ENCODE assay signal across 1 cellular context in genomic region chr16:23694707-23695373, GRCh38.
TF ChIP-seq lines count a peak whose summit lies in the region.

No MANE protein-coding gene starts in this region.

TF ChIP-seq in HepG2, 621 proteins besides CTCF, POLR2A, EP300 and RAD21 (continued from another document and continues in another):
- TF ChIP-seq ARID5B (CRISPR knock-in tag; IDR thresholded peaks at IDR 0.05): peak; percentile 59
- TF ChIP-seq HIVEP1 (CRISPR knock-in tag; IDR thresholded peaks at IDR 0.05): peak; percentile 79
- TF ChIP-seq ZSCAN9 (CRISPR knock-in tag; IDR thresholded peaks at IDR 0.05; ENCODE audit: borderline replicate concordance): no peak
- no peak for TF ChIP-seq HNF4G (IDR thresholded peaks at IDR 0.05; ENCODE audit: borderline replicate concordance, low read depth, low read length)
- TF ChIP-seq HNF4G (CRISPR knock-in tag; IDR thresholded peaks at IDR 0.05; ENCODE audit: borderline replicate concordance, low read depth): no peak
- peak; percentile 82; the same call in 1 of the 2 replicates for TF ChIP-seq MXD1 (CRISPR knock-in tag; IDR thresholded peaks at IDR 0.05)
- TF ChIP-seq KDM5A (IDR thresholded peaks at IDR 0.05; ENCODE audit: borderline replicate concordance, low read length): no peak
- TF ChIP-seq ZBTB43 (CRISPR knock-in tag; conservative IDR thresholded peaks at IDR 0.05): no peak
- TF ChIP-seq ZNF878 (CRISPR knock-in tag; IDR thresholded peaks at IDR 0.05): no peak
- no peak for TF ChIP-seq LRRFIP1 (CRISPR knock-in tag; conservative IDR thresholded peaks at IDR 0.05)
- TF ChIP-seq EZH2 (conservative IDR thresholded peaks at IDR 0.05; ENCODE audit: low read depth, low read length): no peak
- TF ChIP-seq SNAPC5 (CRISPR knock-in tag; IDR thresholded peaks at IDR 0.05; ENCODE audit: borderline replicate concordance): no peak; the same call in 1 of the 2 replicates
- TF ChIP-seq ARNT (IDR thresholded peaks at IDR 0.05): no peak
- TF ChIP-seq TEAD3 (CRISPR knock-in tag; optimal IDR thresholded peaks at IDR 0.05; ENCODE audit: borderline replicate concordance): no peak
- TF ChIP-seq ZNF225 (CRISPR knock-in tag; IDR thresholded peaks at IDR 0.05): peak; percentile 62; the same call in 1 of the 2 replicates
- no peak for TF ChIP-seq MAF1 (CRISPR knock-in tag; IDR thresholded peaks at IDR 0.05; ENCODE audit: borderline replicate concordance)
- TF ChIP-seq NRL (CRISPR knock-in tag; IDR thresholded peaks at IDR 0.05; ENCODE audit: borderline replicate concordance): no peak
- TF ChIP-seq RFX1 (IDR thresholded peaks at IDR 0.05): no peak
- TF ChIP-seq REL (CRISPR knock-in tag; conservative IDR thresholded peaks at IDR 0.05): peak; percentile 30; the same call in 1 of the 2 replicates
- TF ChIP-seq CENPT (CRISPR knock-in tag; IDR thresholded peaks at IDR 0.05; ENCODE audit: low read depth): no peak
- TF ChIP-seq ZNF33A (CRISPR knock-in tag; IDR thresholded peaks at IDR 0.05; ENCODE audit: borderline replicate concordance): no peak
- TF ChIP-seq ATF3 (CRISPR knock-in tag; IDR thresholded peaks at IDR 0.05): no peak
- TF ChIP-seq ZNF20 (CRISPR knock-in tag; IDR thresholded peaks at IDR 0.05): no peak
- TF ChIP-seq REST (IDR thresholded peaks at IDR 0.05; ENCODE audit: borderline replicate concordance in 1 of 2, low read depth in 1 of 2, low read length in 2 of 2): no peak
- TF ChIP-seq ZGPAT (CRISPR knock-in tag; IDR thresholded peaks at IDR 0.05): peak; percentile 38; the same call in 1 of the 2 replicates
- peak; percentile 32; the same call in 1 of the 2 replicates for TF ChIP-seq THAP11 (CRISPR knock-in tag; IDR thresholded peaks at IDR 0.05)
- TF ChIP-seq TARDBP (CRISPR knock-in tag; IDR thresholded peaks at IDR 0.05): peak; percentile 77; the same call in 1 of the 2 replicates
- no peak for TF ChIP-seq MIXL1 (CRISPR knock-in tag; IDR thresholded peaks at IDR 0.05)
- no peak for TF ChIP-seq SMARCE1 (IDR thresholded peaks at IDR 0.05; ENCODE audit: borderline replicate concordance)
- TF ChIP-seq ZBTB4 (CRISPR knock-in tag; IDR thresholded peaks at IDR 0.05; ENCODE audit: borderline replicate concordance): peak; percentile 79; the same call in 1 of the 2 replicates
- TF ChIP-seq BCLAF1 (IDR thresholded peaks at IDR 0.05): no peak
- 0 out of 2 replicates have a peak, but pooled peaks have one; percentile 33 for TF ChIP-seq ZMYM4 (CRISPR knock-in tag; IDR thresholded peaks at IDR 0.05)
- TF ChIP-seq CREB1 (IDR thresholded peaks at IDR 0.05): no peak
- no peak for TF ChIP-seq CREB1 (CRISPR knock-in tag; IDR thresholded peaks at IDR 0.05)
- TF ChIP-seq ZEB1 (IDR thresholded peaks at IDR 0.05; ENCODE audit: insufficient replicate concordance, low read depth): peak; percentile 47
